Comparison of ENCODE assay signal across 8 cellular contexts in genomic region chr3:179323197-179323901, GRCh38. TPM values are rescaled to one million over a fixed set of nuclear protein-coding genes. Genes with fewer than 3 reads are reported as not detected.
DNase-seq lines count a peak whose midpoint lies in the region; ATAC-seq and TF ChIP-seq lines count a peak whose summit lies in the region.

No MANE protein-coding gene starts in this region.

- TF ChIP-seq CTCF in A673 (conservative IDR thresholded peaks at IDR 0.05; ENCODE audit: low read depth, low read length), result no peak

- no peaks in the 10 kb centered on the region for H3K27me3 ChIP-seq in A673 (replicated peaks; ENCODE audit: insufficient read depth, low read depth, low read length, poor library complexity)

- H3K27ac ChIP-seq in A673 (ENCODE audit: low read depth, low read length, poor library complexity, severe bottlenecking), result peak overlapping the region; percentile 95
- H3K27ac ChIP-seq in cingulate gyrus (ENCODE audit: low read depth, low read length), result peak overlapping the region; percentile 89

- CTCF ChIA-PET in A673 (lab: Charles Lee), result no interaction called here

- POLR2A ChIA-PET in A673 (lab: Charles Lee; ENCODE audit: low non-redundant PET), result no interaction called here

- peak; percentile 22 for ATAC-seq in GM18519 (IDR thresholded peaks at IDR 0.05; ENCODE audit: low FRiP score, unreplicated experiment)
- peak; percentile 15 for ATAC-seq in HG03060 (IDR thresholded peaks at IDR 0.05; ENCODE audit: low read depth, unreplicated experiment)

- BruUV-seq in A673 (replicated peaks; lab: Mats Ljungman, UMichigan), result no TSS peak

- H3K4me3 ChIP-seq in A673 (ENCODE audit: low read depth, low read length, poor library complexity, severe bottlenecking), result peak overlapping the region; percentile 95

- DNase-seq in A673 (ENCODE audit: low spot score), result peak; percentile 81
- DNase-seq in NCI-H2196 treated with DMSO at 0.1 percent for 48 hours (lab: John Stamatoyannopoulos, UW; ENCODE audit: unreplicated experiment), result peak; percentile 36
- peak; percentile 68 for DNase-seq in activated CD4-positive, alpha-beta T cell treated with anti-CD3 and anti-CD28 coated beads for 48 hours
- peak; percentile 88 for DNase-seq in left kidney (ENCODE audit: low read depth, low spot score)
- DNase-seq in stimulated activated CD4-positive, alpha-beta T cell treated with anti-CD3 and anti-CD28 coated beads, Interleukin-2, amount 100 ng/mL, for 24 hours, result peak; percentile 65 to 68

- intact Hi-C loops in A673 (cut with micrococcal nuclease; ENCODE audit: unreplicated experiment), result no loop called here

- peaks cover 11% of the 10 kb centered on the region for H3K4me1 ChIP-seq in A673 (ENCODE audit: insufficient read depth, low read length, poor library complexity, severe bottlenecking)

- peaks cover 15% of the 10 kb centered on the region for H3K36me3 ChIP-seq in A673 (ENCODE audit: insufficient read depth, low read length, poor library complexity, severe bottlenecking)

- H3K9me3 ChIP-seq in A673 (ENCODE audit: low read depth, low read length, poor library complexity, severe bottlenecking), result no peaks in the 10 kb centered on the region

RNA-seq across cellular contexts. Expression of gene ZNF639, which starts 0.5 kb away (rescaled TPM):
- total RNA-seq in A673 (2021), result 46.8 and 47.4 TPM in 2 replicates

RNA-seq across cellular contexts. Expression of gene MFN1, which starts 24.2 kb away (rescaled TPM):
- 59.0 TPM in 2 replicates for total RNA-seq in A673 (2021)

Comparison
In these comparisons a context has a peak if more than half of its experiments do, and no peak if none do; other contexts are left out.
1. Peak in every context shown above with its lines: DNase-seq, ATAC-seq, H3K4me3 ChIP-seq and H3K27ac ChIP-seq.
2. DNase-seq: peak in every context shown above with its lines; median percentile 88 in left kidney; 81 in A673; 68 in activated CD4-positive, alpha-beta T cell treated with anti-CD3 and anti-CD28 coated beads for 48 hours; 66 in stimulated activated CD4-positive, alpha-beta T cell treated with anti-CD3 and anti-CD28 coated beads, Interleukin-2, amount 100 ng/mL, for 24 hours; 36 in NCI-H2196 treated with DMSO at 0.1 percent for 48 hours.